In the genomic region with DNA sequence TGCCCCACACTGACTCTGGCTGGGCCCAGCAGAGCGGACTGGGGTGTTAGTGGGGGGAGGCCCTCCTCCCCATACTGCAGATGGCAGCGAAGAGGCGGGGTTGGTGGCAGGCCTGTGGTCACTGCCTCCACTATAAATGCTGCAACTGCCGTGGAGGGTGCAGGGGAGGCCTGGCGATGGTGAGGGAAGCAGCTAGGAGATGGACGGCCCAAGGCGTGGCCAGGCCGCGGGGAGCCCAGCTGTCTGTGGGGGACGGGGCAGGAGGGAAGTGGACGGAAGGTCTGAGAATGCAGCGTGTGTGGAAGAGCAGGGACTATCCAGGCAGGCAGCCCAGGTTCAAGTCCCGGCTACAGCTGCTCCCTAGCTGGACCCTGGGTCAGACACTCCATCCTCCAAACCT, we compare ENCODE assay signal across 14 cellular contexts.
"Had no signal": no experiment of that assay in that cellular context is flagged by ENCODE, and none has a peak within 500 bp of the region (broad histone marks: within the 10 kb centered on the region; RNA-seq: fewer than 3 reads in every experiment).

No MANE protein-coding gene starts in this region.

- H3K27ac ChIP-seq: brain microvascular endothelial cell, lower lobe of right lung, ovary, sigmoid colon, upper lobe of right lung had no signal

- H3K4me3 ChIP-seq: lower lobe of right lung, ovary, sigmoid colon, upper lobe of right lung had no signal

- H3K27me3 Mint-ChIP-seq: activated CD4-positive, alpha-beta memory T cell treated with anti-CD3 and anti-CD28 coated beads, Interleukin-2, amount 10 ng/mL, durations not matched to agents 7 days and 5 days; T-helper 17 cell had no signal

- H3K9me3 ChIP-seq: lower lobe of right lung, ovary, sigmoid colon, SK-N-SH, upper lobe of right lung had no signal

- H3K27me3 ChIP-seq: brain microvascular endothelial cell, ovary, sigmoid colon, upper lobe of right lung had no signal

- DNase-seq: activated CD4-positive, alpha-beta memory T cell treated with anti-CD3 and anti-CD28 coated beads, Interleukin-2, amount 10 ng/mL, durations not matched to agents 7 days and 5 days; activated CD8-positive, alpha-beta memory T cell treated with anti-CD3 and anti-CD28 coated beads, Interleukin-2, amount 50 U/mL, for 4 hours; activated T-cell treated with anti-CD3 and anti-CD28 coated beads, Interleukin-2, amount 50 U/mL, for 72 hours; brain microvascular endothelial cell; lower lobe of right lung; ovary; sigmoid colon; SK-N-SH; stimulated activated CD4-positive, alpha-beta T cell treated with anti-CD3 and anti-CD28 coated beads, Interleukin-12 subunit alpha, Interleukin-12 subunit beta, amount 100 ng/mL, for 4 hours; stimulated activated naive CD4-positive, alpha-beta T cell treated with Interleukin-2 at 50 U/mL for 16 hours; T-helper 17 cell; upper lobe of right lung had no signal

- H3K4me1 Mint-ChIP-seq: T-helper 17 cell had no signal

- H3K4me2 ChIP-seq: SK-N-SH had no signal

- H3K4me3 Mint-ChIP-seq: activated CD4-positive, alpha-beta memory T cell treated with anti-CD3 and anti-CD28 coated beads, Interleukin-2, amount 10 ng/mL, durations not matched to agents 7 days and 5 days; activated T-cell treated with anti-CD3 and anti-CD28 coated beads, Interleukin-2, amount 50 U/mL, for 72 hours; nephron; T-helper 17 cell had no signal

- H3K36me3 ChIP-seq: brain microvascular endothelial cell, ovary had no signal

- ATAC-seq: activated T-cell treated with anti-CD3 and anti-CD28 coated beads, Interleukin-2, amount 50 U/mL, for 72 hours; esophagus mucosa; lower lobe of right lung; T-helper 17 cell; upper lobe of right lung had no signal

- H3K9me3 Mint-ChIP-seq: activated CD4-positive, alpha-beta memory T cell treated with anti-CD3 and anti-CD28 coated beads, Interleukin-2, amount 10 ng/mL, durations not matched to agents 7 days and 5 days; activated T-cell treated with anti-CD3 and anti-CD28 coated beads, Interleukin-2, amount 50 U/mL, for 72 hours; nephron had no signal

- H3K27ac Mint-ChIP-seq: activated CD4-positive, alpha-beta memory T cell treated with anti-CD3 and anti-CD28 coated beads, Interleukin-2, amount 10 ng/mL, durations not matched to agents 7 days and 5 days; activated T-cell treated with anti-CD3 and anti-CD28 coated beads, Interleukin-2, amount 50 U/mL, for 72 hours; nephron had no signal

- H3K4me1 ChIP-seq: lower lobe of right lung, sigmoid colon, upper lobe of right lung had no signal

- H3K9ac ChIP-seq: SK-N-SH had no signal
